Comparison of ENCODE assay signal across 21 cellular contexts in genomic region chr18:57705861-57706590, GRCh38.
DNase-seq lines count a peak whose midpoint lies in the region; ATAC-seq and TF ChIP-seq lines count a peak whose summit lies in the region.
"Had no signal": no experiment of that assay in that cellular context is flagged by ENCODE, and none has a peak within 500 bp of the region (broad histone marks: within the 10 kb centered on the region; RNA-seq: fewer than 3 reads in every experiment).

No MANE protein-coding gene starts in this region.

- no peaks in the 10 kb centered on the region for H4K20me1 ChIP-seq in PC-3 (ENCODE audit: low read length)

- no peak for TF ChIP-seq POLR2A in prostate gland (IDR thresholded peaks at IDR 0.05)

- BruUV-seq in PC-3 (replicated peaks; lab: Mats Ljungman, UMichigan): no TSS peak

- H3K4me2 ChIP-seq in PC-3 (ENCODE audit: low read length): peak overlapping the region; percentile 79

- peak overlapping the region; percentile 34; the same call in 1 of the 2 replicates for H3K9ac ChIP-seq in PC-3 (ENCODE audit: low read length)

- H3K36me3 Mint-ChIP-seq in effector memory CD8-positive, alpha-beta T cell (ENCODE audit: insufficient read depth): no peaks in the 10 kb centered on the region

- TF ChIP-seq CTCF in PC-3 (conservative IDR thresholded peaks at IDR 0.05; ENCODE audit: low read depth, low read length) (no peak), prostate gland (IDR thresholded peaks at IDR 0.05) (no peak)

- POLR2A ChIA-PET in PC-3 (lab: Charles Lee; ENCODE audit: unreplicated experiment): interaction anchor here (0.6 to 0.7 kb wide), 2 partner anchors 79 to 91 kb away, joined by 3 to 6 read pairs; no protein-coding TSS in a partner anchor

- no peak overlapping the region for H3K27ac Mint-ChIP-seq in effector memory CD8-positive, alpha-beta T cell
- H3K27ac Mint-ChIP-seq: activated naive CD8-positive, alpha-beta T cell; CD8-positive, alpha-beta memory T cell; stimulated activated memory B cell treated with anti-CD40 and anti-IgM and Interleukin-4, amounts not matched to agents 10 μg/mL and 1 μg/mL and 100 μg/mL, for 72 hours had no signal

- peaks cover 0 to 9% of the 10 kb centered on the region in 2 donors for H3K9me3 Mint-ChIP-seq in effector memory CD8-positive, alpha-beta T cell
- H3K9me3 Mint-ChIP-seq: stimulated activated memory B cell treated with anti-CD40 and anti-IgM and Interleukin-4, amounts not matched to agents 10 μg/mL and 1 μg/mL and 100 μg/mL, for 72 hours had no signal

- H3K79me2 ChIP-seq in PC-3 (ENCODE audit: low read length): no peaks in the 10 kb centered on the region

- peak; percentile 79 for ATAC-seq in PC-3
- ATAC-seq in effector memory CD8-positive, alpha-beta T cell (replicated peaks): no peak
- ATAC-seq in HG02623 (IDR thresholded peaks at IDR 0.05; ENCODE audit: unreplicated experiment): no peak
- ATAC-seq: left ventricle myocardium superior; psoas muscle; stimulated activated memory B cell treated with anti-CD40 and anti-IgM and Interleukin-4, amounts not matched to agents 10 μg/mL and 1 μg/mL and 100 μg/mL, for 72 hours had no signal

- peak overlapping the region; percentile 70 for H3K27ac ChIP-seq in PC-3 (ENCODE audit: low read length)
- peak overlapping the region; percentile 56 to 59 for H3K27ac ChIP-seq in prostate gland
- H3K27ac ChIP-seq: psoas muscle, thoracic aorta had no signal

- H3K4me1 Mint-ChIP-seq in effector memory CD8-positive, alpha-beta T cell (ENCODE audit: low read depth in 2 of 2): peaks cover 5 to 6% of the 10 kb centered on the region in 2 donors

- H3K27me3 Mint-ChIP-seq in effector memory CD8-positive, alpha-beta T cell: no peaks in the 10 kb centered on the region
- H3K27me3 Mint-ChIP-seq: activated naive CD8-positive, alpha-beta T cell; CD8-positive, alpha-beta memory T cell; stimulated activated memory B cell treated with anti-CD40 and anti-IgM and Interleukin-4, amounts not matched to agents 10 μg/mL and 1 μg/mL and 100 μg/mL, for 72 hours had no signal

- 0 out of 2 replicates have a peak overlapping the region, but pooled peaks have one; percentile 12 for H2AFZ ChIP-seq in PC-3 (ENCODE audit: low read length)

- H3K27me3 ChIP-seq in PC-3 (ENCODE audit: low read length): no peaks in the 10 kb centered on the region
- no peaks in the 10 kb centered on the region for H3K27me3 ChIP-seq in prostate gland (replicated peaks; ENCODE audit: insufficient read depth)

- peak overlapping the region; percentile 25; the same call in 1 of the 2 replicates for H3K4me3 ChIP-seq in PC-3 (ENCODE audit: low read length)
- H3K4me3 ChIP-seq in prostate gland: no peak overlapping the region
- H3K4me3 ChIP-seq: psoas muscle, thoracic aorta had no signal

- H3K9me2 ChIP-seq in PC-3 (replicated peaks; ENCODE audit: low read length): no peaks in the 10 kb centered on the region

- no peaks in the 10 kb centered on the region for H3F3A ChIP-seq in PC-3 (ENCODE audit: low read length, unreplicated experiment)

- H3K4me1 ChIP-seq in PC-3 (ENCODE audit: insufficient read depth, low read length) (peaks cover 15% of the 10 kb centered on the region), prostate gland (replicated peaks) (peaks cover 3% of the 10 kb centered on the region)
- H3K4me1 ChIP-seq: psoas muscle had no signal

- WGBS in prostate gland: 56% methylated on average over 8 of the region's 8 CpGs

- H3K9me3 ChIP-seq in PC-3 (ENCODE audit: low read length) (no peaks in the 10 kb centered on the region), prostate gland (no peaks in the 10 kb centered on the region)
- H3K9me3 ChIP-seq: psoas muscle, thoracic aorta had no signal

- H3K36me3 ChIP-seq in PC-3 (ENCODE audit: low read depth, low read length) (peaks cover 4% of the 10 kb centered on the region; the same call in 1 of the 2 replicates), prostate gland (no peaks in the 10 kb centered on the region)

- peak; percentile 45 for DNase-seq in HT-29 (ENCODE audit: low spot score)
- DNase-seq in NCI-H1436 treated with DMSO at 0.1 percent for 48 hours (lab: John Stamatoyannopoulos, UW): peak; percentile 55
- peak; percentile 81 for DNase-seq in PC-3
- no peak for DNase-seq in prostate gland (ENCODE audit: low spot score)
- no peak for DNase-seq in effector memory CD8-positive, alpha-beta T cell
- no peak for DNase-seq in SW 1271 (lab: John Stamatoyannopoulos, UW)
- DNase-seq: activated CD4-positive, alpha-beta T cell treated with anti-CD3 and anti-CD28 coated beads for 4 hours; CD8-positive, alpha-beta memory T cell; effector CD8-positive, alpha-beta T cell; glutamatergic neuron; HCEC 1CT; left ventricle myocardium superior; NCI-H1694; NCI-H510A; psoas muscle; SHP77 treated with DMSO at 0.1 percent for 48 hours; stimulated activated CD4-positive, alpha-beta T cell treated with anti-CD3 and anti-CD28 coated beads, Interleukin-1b, Interleukin-23, amount 100 ng/mL, for 48 hours had no signal

- intact Hi-C loops in PC-3 (cut with micrococcal nuclease) (no loop called here), prostate gland (cut with DNase I) (no loop called here)

- no peak overlapping the region for H3K4me3 Mint-ChIP-seq in effector memory CD8-positive, alpha-beta T cell
- H3K4me3 Mint-ChIP-seq: activated naive CD8-positive, alpha-beta T cell; CD8-positive, alpha-beta memory T cell; stimulated activated memory B cell treated with anti-CD40 and anti-IgM and Interleukin-4, amounts not matched to agents 10 μg/mL and 1 μg/mL and 100 μg/mL, for 72 hours had no signal

- CTCF ChIA-PET in PC-3 (lab: Charles Lee): no interaction called here

Comparison
In these comparisons a context has a peak if more than half of its experiments do, and no peak if none do; other contexts are left out.
1. DNase-seq: peak in HT-29 (single experiment), NCI-H1436 treated with DMSO at 0.1 percent for 48 hours (single experiment) and PC-3 (single experiment); none in prostate gland (single experiment), effector memory CD8-positive, alpha-beta T cell (0 of 3) and SW 1271 (0 of 2).